11 cellular contexts compared by ENCODE assay signal in the genomic region with DNA sequence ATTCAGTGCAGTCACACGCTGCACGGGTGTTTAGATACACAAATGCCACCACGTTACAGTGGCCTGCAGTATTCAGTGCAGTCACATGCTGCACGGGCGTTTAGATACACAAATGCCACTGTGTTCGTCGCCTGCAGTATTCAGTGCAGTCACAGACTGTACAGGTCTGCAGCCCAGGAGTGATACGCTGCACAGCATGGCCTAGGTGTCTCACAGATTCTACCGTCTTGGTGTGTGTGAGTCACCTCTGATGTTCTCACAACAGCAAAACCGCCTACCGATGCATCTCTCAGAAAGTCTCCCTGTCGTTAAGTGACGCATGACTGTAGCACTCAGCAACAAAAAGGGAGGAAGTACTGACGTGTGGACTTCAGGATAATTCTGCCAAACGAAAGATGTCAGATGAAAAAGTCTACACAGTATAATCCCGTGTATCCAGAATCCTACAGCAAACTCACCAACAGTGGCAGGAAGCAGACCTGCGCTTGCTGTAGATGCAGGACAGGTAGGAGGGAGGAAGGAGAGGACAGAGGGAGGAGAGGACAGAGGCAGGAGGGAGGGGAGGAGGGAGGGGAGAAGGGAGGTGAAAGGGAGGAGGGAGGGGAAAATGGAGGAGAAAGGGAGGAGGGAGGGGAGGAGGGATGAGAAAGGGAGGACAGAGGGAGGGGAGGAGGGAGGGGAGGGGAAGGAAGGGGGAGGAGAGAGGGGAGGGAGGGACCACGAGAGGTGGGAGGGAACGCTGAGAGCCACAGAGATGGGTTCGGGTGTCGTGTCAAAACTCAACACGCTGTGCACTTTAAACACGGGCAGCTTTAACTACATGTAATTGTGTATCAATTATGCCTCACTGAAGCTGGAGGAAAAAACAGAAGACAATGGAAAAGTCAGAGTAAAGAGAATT. TPM values are rescaled to one million over a fixed set of nuclear protein-coding genes. Genes with fewer than 3 reads are reported as not detected.
DNase-seq lines count a peak whose midpoint lies in the region; ATAC-seq, FAIRE-seq and TF ChIP-seq lines count a peak whose summit lies in the region.
"Had no signal": no experiment of that assay in that cellular context is flagged by ENCODE, and none has a peak within 500 bp of the region (broad histone marks: within the 10 kb centered on the region; RNA-seq: fewer than 3 reads in every experiment).

No MANE protein-coding gene starts in this region.

- H3K4me1 ChIP-seq in spleen: no peaks in the 10 kb centered on the region

- intact Hi-C loops in spleen (cut with DNase I; ENCODE audit: low total_unique reads): no loop called here

- no peak for ATAC-seq in HG03457 (IDR thresholded peaks at IDR 0.05; ENCODE audit: unreplicated experiment)

- DNase-seq in AG10803 (ENCODE audit: low read depth): peak; percentile 15
- peak; percentile 63 for DNase-seq in RPMI8226
- peak; percentile 38 for DNase-seq in activated T-helper 1 cell treated with Interleukin-2 at 50 U/mL for 16 hours (ENCODE audit: low read depth)
- DNase-seq in left kidney (ENCODE audit: low read depth, low spot score): peak; percentile 26
- DNase-seq in spleen: no peak
- no peak for DNase-seq in GM19239 (ENCODE audit: insufficient read length, low spot score)
- no peak for DNase-seq in NK-92 (lab: John Stamatoyannopoulos, UW; ENCODE audit: unreplicated experiment)
- DNase-seq: MG63 had no signal

- H3K9me3 ChIP-seq in spleen: peaks cover 0 to 25% (median 25%) of the 10 kb centered on the region in 8 donors
- H3K9me3 ChIP-seq: neutrophil had no signal

- TF ChIP-seq CTCF in AG10803 (conservative IDR thresholded peaks at IDR 0.05; ENCODE audit: low read length) (no peak), spleen (IDR thresholded peaks at IDR 0.05 in 8 of 11, conservative IDR thresholded peaks at IDR 0.05 in 3 of 11) (no peak)

- H3K36me3 ChIP-seq in spleen: peaks cover 0 to 4% (median 0%) of the 10 kb centered on the region in 6 donors
- H3K36me3 ChIP-seq: MG63, neutrophil had no signal

- H3K4me3 ChIP-seq in AG10803 (ENCODE audit: low read length) (no peak overlapping the region), spleen (no peak overlapping the region)
- H3K4me3 ChIP-seq: MG63 had no signal

- peaks cover 0 to 10% (median 0%) of the 10 kb centered on the region in 7 donors for H3K27me3 ChIP-seq in spleen (replicated peaks in 1 of 7)

- WGBS in spleen, 5 donors: 64 to 71% (median 70%) methylated on average over 23 of the region's 23 CpGs

- H3K27ac ChIP-seq in spleen: no peak overlapping the region
- H3K27ac ChIP-seq: neutrophil had no signal

- TF ChIP-seq POLR2A in spleen (IDR thresholded peaks at IDR 0.05): no peak

- FAIRE-seq in GM19239 (lab: Jason Lieb, UNC): no peak

RNA-seq across cellular contexts. Expression of a gene that starts 36.3 kb away (rescaled TPM):
- 10 to 100 TPM in 6 of 7 donors, 1 to 10 TPM in 1; 5.8 to 31.6 (median 18.4) TPM for total RNA-seq in spleen
- polyA plus RNA-seq in spleen: 10 to 100 TPM in 2 of 3 donors, 1 to 10 TPM in 1; 4.2 to 16.4 (median 10.5) TPM
- total RNA-seq: SK-MEL-5 had no signal

Comparison
In these comparisons a context has a peak if more than half of its experiments do, and no peak if none do; other contexts are left out.
1. DNase-seq: peak in AG10803 (single experiment), RPMI8226 (single experiment), activated T-helper 1 cell treated with Interleukin-2 at 50 U/mL for 16 hours (single experiment) and left kidney (single experiment); none in spleen (single experiment), GM19239 (single experiment) and NK-92 (single experiment).